In genomic region chr2:140804682-140805235, GRCh38 we compare ENCODE assay signal across 20 cellular contexts.
A peak's percentile ranks its signal among the peaks of the same experiment; 100 is the strongest.
DNase-seq lines count a peak whose midpoint lies in the region; ATAC-seq and TF ChIP-seq lines count a peak whose summit lies in the region.
"Had no signal": no experiment of that assay in that cellular context is flagged by ENCODE, and none has a peak within 500 bp of the region (broad histone marks: within the 10 kb centered on the region; RNA-seq: fewer than 3 reads in every experiment).

No MANE protein-coding gene starts in this region.

- no peaks in the 10 kb centered on the region for H3K27me3 Mint-ChIP-seq in naive thymus-derived CD8-positive, alpha-beta T cell

- H3K36me3 Mint-ChIP-seq in naive thymus-derived CD8-positive, alpha-beta T cell, result no peaks in the 10 kb centered on the region
- H3K36me3 Mint-ChIP-seq: CD8-positive, alpha-beta T cell had no signal

- no peak overlapping the region for H3K4me3 Mint-ChIP-seq in naive thymus-derived CD8-positive, alpha-beta T cell
- H3K4me3 Mint-ChIP-seq: CD8-positive, alpha-beta T cell; H9 had no signal

- peak; percentile 54 for DNase-seq in NCI-H748 (lab: John Stamatoyannopoulos, UW; ENCODE audit: unreplicated experiment)
- no peak for DNase-seq in NCI-H748 treated with DMSO at 0.1 percent for 48 hours (lab: John Stamatoyannopoulos, UW)
- peak; percentile 10 for DNase-seq in fibroblast of peridontal ligament (ENCODE audit: extremely low read depth)
- DNase-seq in naive thymus-derived CD8-positive, alpha-beta T cell, result no peak
- no peak for DNase-seq in T-helper 1 cell
- DNase-seq: AML-193; C1 segment of cervical spinal cord; CD8-positive, alpha-beta T cell; H9; MG63; NCI-H1694 treated with DMSO at 0.1 percent for 48 hours; NCI-H2081 treated with DMSO at 0.1 percent for 48 hours; NCI-H446 treated with DMSO at 0.1 percent for 48 hours; NCI-H526 treated with DMSO at 0.1 percent for 48 hours; OCI-M1; SJCRH30 had no signal

- ATAC-seq in SK-N-SH treated with all-trans-retinoic acid at 6 μM for 48 hours (peak; percentile 27; the same call in 1 of the 3 replicates), GM18909 (IDR thresholded peaks at IDR 0.05; ENCODE audit: poor library complexity, unreplicated experiment) (no peak)
- no peak for ATAC-seq in naive thymus-derived CD8-positive, alpha-beta T cell
- ATAC-seq: CD8-positive, alpha-beta T cell; HepG2; K562 had no signal

- POLR2A ChIA-PET in naive thymus-derived CD8-positive, alpha-beta T cell (lab: Charles Lee), result no interaction called here

- peaks cover 0 to 30% (median 6%) of the 10 kb centered on the region in 9 donors for H3K9me3 Mint-ChIP-seq in naive thymus-derived CD8-positive, alpha-beta T cell

- no peak overlapping the region for H3K27ac Mint-ChIP-seq in naive thymus-derived CD8-positive, alpha-beta T cell
- H3K27ac Mint-ChIP-seq: CD8-positive, alpha-beta T cell; H9 had no signal

- H3K4me1 Mint-ChIP-seq in naive thymus-derived CD8-positive, alpha-beta T cell, result no peaks in the 10 kb centered on the region

TF ChIP-seq in SK-N-SH treated with all-trans-retinoic acid at 6 μM for 48 hours, 23 proteins besides CTCF, POLR2A, EP300 and RAD21:
- no peak for TF ChIP-seq ZNF565 (CRISPR knock-in tag; conservative IDR thresholded peaks at IDR 0.05; ENCODE audit: low read depth)
- peak; percentile 22 for TF ChIP-seq ISL1 (CRISPR knock-in tag; IDR thresholded peaks at IDR 0.05)

Comparison
In these comparisons a context has a peak if more than half of its experiments do, and no peak if none do; other contexts are left out.
1. DNase-seq: peak in NCI-H748 (single experiment) and fibroblast of peridontal ligament (single experiment); none in NCI-H748 treated with DMSO at 0.1 percent for 48 hours (single experiment), naive thymus-derived CD8-positive, alpha-beta T cell (0 of 10) and T-helper 1 cell (0 of 5).